In the genomic region with DNA sequence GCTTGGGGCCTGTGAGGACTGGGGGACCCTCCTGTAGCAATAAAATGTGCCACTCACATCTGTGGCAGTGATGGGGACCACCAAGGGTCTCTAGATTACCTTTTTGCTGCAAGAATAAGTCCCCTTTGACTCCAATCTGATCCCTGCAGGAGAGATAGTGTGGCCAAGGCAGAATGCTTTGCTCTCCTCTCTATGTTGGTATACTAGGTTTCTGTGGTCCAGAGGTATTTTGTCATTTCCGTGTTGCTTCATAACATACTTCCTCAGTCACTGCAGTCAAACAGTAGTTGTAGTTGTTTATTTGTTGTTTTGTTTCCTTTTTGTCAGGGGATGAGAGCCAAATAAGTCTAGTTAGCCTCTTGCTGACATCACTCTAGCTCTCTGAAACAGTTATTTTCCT, we compare ENCODE assay signal across 35 cellular contexts. TPM values are rescaled to one million over a fixed set of nuclear protein-coding genes. Genes with fewer than 3 reads are reported as not detected.
"Had no signal": no experiment of that assay in that cellular context is flagged by ENCODE, and none has a peak within 500 bp of the region (broad histone marks: within the 10 kb centered on the region; RNA-seq: fewer than 3 reads in every experiment).

No MANE protein-coding gene starts in this region.

- ATAC-seq: activated CD4-positive, alpha-beta T cell treated with anti-CD3 and anti-CD28 coated beads for 36 hours; activated CD8-positive, alpha-beta memory T cell treated with anti-CD3 and anti-CD28 coated beads, Interleukin-2, amount 10 ng/mL, durations not matched to agents 7 days and 5 days; activated CD8-positive, alpha-beta T cell treated with anti-CD3 and anti-CD28 coated beads, Interleukin-2, amount 10 ng/mL, durations not matched to agents 7 days and 5 days; activated naive CD8-positive, alpha-beta T cell treated with anti-CD3 and anti-CD28 coated beads, Interleukin-2, amount 50 U/mL, for 24 hours; body of pancreas; effector memory CD8-positive, alpha-beta T cell; gastroesophageal sphincter; heart right ventricle; T-helper 17 cell had no signal

- H3K4me3 Mint-ChIP-seq: activated CD4-positive, alpha-beta memory T cell treated with anti-CD3 and anti-CD28 coated beads for 36 hours; activated CD4-positive, alpha-beta T cell treated with anti-CD3 and anti-CD28 coated beads for 36 hours; activated CD4-positive, alpha-beta T cell treated with anti-CD3 and anti-CD28 coated beads, Interleukin-2, amount 10 ng/mL, durations not matched to agents 24 days and 14 days; activated CD8-positive, alpha-beta memory T cell treated with anti-CD3 and anti-CD28 coated beads, Interleukin-2, amount 10 ng/mL, durations not matched to agents 7 days and 5 days; activated CD8-positive, alpha-beta T cell treated with anti-CD3 and anti-CD28 coated beads, Interleukin-2, amount 10 ng/mL, durations not matched to agents 7 days and 5 days; activated naive CD4-positive, alpha-beta T cell treated with anti-CD3 and anti-CD28 coated beads for 36 hours; activated naive CD4-positive, alpha-beta T cell treated with anti-CD3 and anti-CD28 coated beads, Interleukin-2, amount 50 U/mL, for 24 hours; activated naive CD8-positive, alpha-beta T cell treated with anti-CD3 and anti-CD28 coated beads for 36 hours; activated naive CD8-positive, alpha-beta T cell treated with anti-CD3 and anti-CD28 coated beads, Interleukin-2, amount 50 U/mL, for 24 hours; activated T-helper 1 cell treated with anti-CD3 and anti-CD28 coated beads, Interleukin-12 subunit alpha, Interleukin-12 subunit beta, Interleukin-2, Interleukin-4 antibody, amounts not matched to agents 30 ng/mL and 10 ng/mL and 1 ng/mL, durations not matched to agents 14 hours and 24 hours and 36 hours; effector memory CD8-positive, alpha-beta T cell; T-helper 17 cell; T-helper 2 cell treated with Interferon-gamma antibody and Interleukin-4, amounts not matched to agents 5 μg/mL and 100 μg/mL, for 36 hours had no signal

- H3K4me1 ChIP-seq: adrenal gland, body of pancreas had no signal

- H3K4me1 Mint-ChIP-seq: activated CD4-positive, alpha-beta T cell treated with anti-CD3 and anti-CD28 coated beads for 36 hours; activated CD4-positive, alpha-beta T cell treated with anti-CD3 and anti-CD28 coated beads, Interleukin-2, amount 10 ng/mL, durations not matched to agents 24 days and 14 days; activated CD8-positive, alpha-beta memory T cell treated with anti-CD3 and anti-CD28 coated beads, Interleukin-2, amount 10 ng/mL, durations not matched to agents 7 days and 5 days; activated naive CD4-positive, alpha-beta T cell treated with anti-CD3 and anti-CD28 coated beads, Interleukin-2, amount 50 U/mL, for 24 hours; activated naive CD8-positive, alpha-beta T cell treated with anti-CD3 and anti-CD28 coated beads for 36 hours; activated naive CD8-positive, alpha-beta T cell treated with anti-CD3 and anti-CD28 coated beads, Interleukin-2, amount 50 U/mL, for 24 hours; T-helper 17 cell had no signal

- H3K36me3 ChIP-seq: adrenal gland, esophagus muscularis mucosa, gastroesophageal sphincter, heart right ventricle had no signal

- H3K4me3 ChIP-seq: adrenal gland, body of pancreas, esophagus muscularis mucosa, gastroesophageal sphincter, heart right ventricle had no signal

- H3K27me3 Mint-ChIP-seq: activated CD4-positive, alpha-beta memory T cell treated with anti-CD3 and anti-CD28 coated beads for 36 hours; activated CD4-positive, alpha-beta T cell treated with anti-CD3 and anti-CD28 coated beads for 36 hours; activated CD4-positive, alpha-beta T cell treated with anti-CD3 and anti-CD28 coated beads, Interleukin-2, amount 10 ng/mL, durations not matched to agents 24 days and 14 days; activated CD8-positive, alpha-beta memory T cell treated with anti-CD3 and anti-CD28 coated beads, Interleukin-2, amount 10 ng/mL, durations not matched to agents 7 days and 5 days; activated naive CD4-positive, alpha-beta T cell treated with anti-CD3 and anti-CD28 coated beads, Interleukin-2, amount 50 U/mL, for 24 hours; activated naive CD8-positive, alpha-beta T cell treated with anti-CD3 and anti-CD28 coated beads for 36 hours; activated naive CD8-positive, alpha-beta T cell treated with anti-CD3 and anti-CD28 coated beads, Interleukin-2, amount 50 U/mL, for 24 hours; effector memory CD8-positive, alpha-beta T cell; T-helper 17 cell had no signal

- H3K27ac ChIP-seq: adrenal gland, body of pancreas, esophagus muscularis mucosa, gastroesophageal sphincter, heart right ventricle had no signal

- H3K9me3 ChIP-seq: esophagus muscularis mucosa had no signal

- H3K27ac Mint-ChIP-seq: activated CD4-positive, alpha-beta memory T cell treated with anti-CD3 and anti-CD28 coated beads for 36 hours; activated CD4-positive, alpha-beta T cell treated with anti-CD3 and anti-CD28 coated beads for 36 hours; activated CD4-positive, alpha-beta T cell treated with anti-CD3 and anti-CD28 coated beads, Interleukin-2, amount 10 ng/mL, durations not matched to agents 24 days and 14 days; activated CD8-positive, alpha-beta memory T cell treated with anti-CD3 and anti-CD28 coated beads, Interleukin-2, amount 10 ng/mL, durations not matched to agents 7 days and 5 days; activated CD8-positive, alpha-beta T cell treated with anti-CD3 and anti-CD28 coated beads, Interleukin-2, amount 10 ng/mL, durations not matched to agents 7 days and 5 days; activated naive CD4-positive, alpha-beta T cell treated with anti-CD3 and anti-CD28 coated beads for 36 hours; activated naive CD4-positive, alpha-beta T cell treated with anti-CD3 and anti-CD28 coated beads, Interleukin-2, amount 50 U/mL, for 24 hours; activated naive CD8-positive, alpha-beta T cell treated with anti-CD3 and anti-CD28 coated beads for 36 hours; activated naive CD8-positive, alpha-beta T cell treated with anti-CD3 and anti-CD28 coated beads, Interleukin-2, amount 50 U/mL, for 24 hours; activated T-helper 1 cell treated with anti-CD3 and anti-CD28 coated beads, Interleukin-12 subunit alpha, Interleukin-12 subunit beta, Interleukin-2, Interleukin-4 antibody, amounts not matched to agents 30 ng/mL and 10 ng/mL and 1 ng/mL, durations not matched to agents 14 hours and 24 hours and 36 hours; activated T-helper 2 cell treated with anti-CD3 and anti-CD28 coated beads, Interferon-gamma antibody, Interleukin-2, Interleukin-4, amounts not matched to agents 10 μg/mL and 5 μg/mL and 100 μg/mL, durations not matched to agents 14 hours and 24 hours and 36 hours; effector memory CD8-positive, alpha-beta T cell; T-helper 17 cell; T-helper 2 cell treated with Interferon-gamma antibody and Interleukin-4, amounts not matched to agents 5 μg/mL and 100 μg/mL, for 36 hours had no signal

- H3K27me3 ChIP-seq: adrenal gland, body of pancreas, esophagus muscularis mucosa, gastroesophageal sphincter, heart right ventricle had no signal

- H3K36me3 Mint-ChIP-seq: activated CD4-positive, alpha-beta memory T cell treated with anti-CD3 and anti-CD28 coated beads for 36 hours; activated CD8-positive, alpha-beta memory T cell treated with anti-CD3 and anti-CD28 coated beads, Interleukin-2, amount 10 ng/mL, durations not matched to agents 7 days and 5 days; activated naive CD4-positive, alpha-beta T cell treated with anti-CD3 and anti-CD28 coated beads, Interleukin-2, amount 50 U/mL, for 24 hours; activated naive CD8-positive, alpha-beta T cell treated with anti-CD3 and anti-CD28 coated beads for 36 hours had no signal

- DNase-seq: activated CD4-positive, alpha-beta memory T cell treated with anti-CD3 and anti-CD28 coated beads for 36 hours; activated CD4-positive, alpha-beta T cell treated with anti-CD3 and anti-CD28 coated beads for 36 hours; activated CD4-positive, alpha-beta T cell treated with anti-CD3 and anti-CD28 coated beads, Interleukin-2, amount 10 ng/mL, durations not matched to agents 24 days and 14 days; activated CD4-positive, CD25-positive, alpha-beta regulatory T cell; activated CD4-positive, CD25-positive, alpha-beta regulatory T cell treated with anti-CD3 and anti-CD28 coated beads, Interleukin-2, amount 50 U/mL, for 72 hours; activated CD8-positive, alpha-beta memory T cell treated with anti-CD3 and anti-CD28 coated beads, Interleukin-2, amount 10 ng/mL, durations not matched to agents 7 days and 5 days; activated CD8-positive, alpha-beta memory T cell treated with anti-CD3 and anti-CD28 coated beads, Interleukin-2, amount 50 U/mL, for 4 hours; activated CD8-positive, alpha-beta T cell treated with anti-CD3 and anti-CD28 coated beads, Interleukin-2, amount 10 ng/mL, durations not matched to agents 7 days and 5 days; activated effector memory CD4-positive, alpha-beta T cell treated with anti-CD3 and anti-CD28 coated beads, Interleukin-2, amount 50 U/mL, for 16 hours; activated naive CD4-positive, alpha-beta T cell treated with anti-CD3 and anti-CD28 coated beads for 36 hours; activated naive CD8-positive, alpha-beta T cell treated with anti-CD3 and anti-CD28 coated beads for 36 hours; activated naive CD8-positive, alpha-beta T cell treated with anti-CD3 and anti-CD28 coated beads, Interleukin-2, amount 50 U/mL, for 24 hours; activated T-cell treated with anti-CD3 and anti-CD28 coated beads, Interleukin-2, amount 50 U/mL, for 1 hour; activated T-cell treated with anti-CD3 and anti-CD28 coated beads, Interleukin-2, amount 50 U/mL, for 48 hours; adrenal gland; amygdala; aorta; body of pancreas; caudate nucleus; cortex of kidney; dermis blood vessel endothelial cell; effector CD4-positive, alpha-beta T cell; effector memory CD8-positive, alpha-beta T cell; erythroblast; foreskin melanocyte; heart right ventricle; T-helper 17 cell; T1000 had no signal

RNA-seq across cellular contexts. Expression of gene NAALADL2, which starts 13.1 kb away (rescaled TPM):
- total RNA-seq: activated CD4-positive, alpha-beta memory T cell treated with anti-CD3 and anti-CD28 coated beads for 36 hours; activated CD4-positive, alpha-beta T cell treated with anti-CD3 and anti-CD28 coated beads, Interleukin-2, amount 10 ng/mL, durations not matched to agents 24 days and 14 days; activated CD8-positive, alpha-beta memory T cell treated with anti-CD3 and anti-CD28 coated beads for 36 hours; activated CD8-positive, alpha-beta memory T cell treated with anti-CD3 and anti-CD28 coated beads, Interleukin-2, amount 10 ng/mL, durations not matched to agents 7 days and 5 days; activated naive CD4-positive, alpha-beta T cell treated with anti-CD3 and anti-CD28 coated beads for 36 hours; activated T-helper 1 cell treated with anti-CD3 and anti-CD28 coated beads, Interleukin-12 subunit alpha, Interleukin-12 subunit beta, Interleukin-2, Interleukin-4 antibody, amounts not matched to agents 30 ng/mL and 10 ng/mL and 1 ng/mL, durations not matched to agents 14 hours and 24 hours and 36 hours; activated T-helper 2 cell treated with anti-CD3 and anti-CD28 coated beads, Interferon-gamma antibody, Interleukin-2, Interleukin-4, amounts not matched to agents 10 μg/mL and 5 μg/mL and 100 μg/mL, durations not matched to agents 14 hours and 24 hours and 36 hours; T-helper 17 cell had no signal
